8 cellular contexts compared by ENCODE assay signal in genomic region chr1:66242646-66243547, GRCh38.
DNase-seq lines count a peak whose midpoint lies in the region; ATAC-seq and TF ChIP-seq lines count a peak whose summit lies in the region.

No MANE protein-coding gene starts in this region.

- 46 to 50% methylated on average over 6 of the region's 6 CpGs for WGBS in GM23248 (ENCODE audit: low coverage in 1 of 2, low lambda C conversion rate in 2 of 2, missing lambda C conversion rate in 2 of 2), 2 experiments

- ATAC-seq in DND-41 (ENCODE audit: insufficient read depth, low read depth) (peak; percentile 100), Panc1 (peak; percentile 100)
- peak; percentile 41 to 56 for ATAC-seq in activated T-cell treated with anti-CD3 and anti-CD28 coated beads, Interleukin-2, amount 50 U/mL, for 4 hours
- peak; percentile 75 for ATAC-seq in stimulated activated naive CD8-positive, alpha-beta T cell treated with anti-CD3 and anti-CD28 coated beads, Interleukin-15, amount 100 ng/mL, for 72 hours

- H3K27ac Mint-ChIP-seq in nephron progenitor cell: no peak overlapping the region
- no peak overlapping the region for H3K27ac Mint-ChIP-seq in stimulated activated naive CD8-positive, alpha-beta T cell treated with anti-CD3 and anti-CD28 coated beads, Interleukin-15, amount 100 ng/mL, for 72 hours

- H3K79me2 ChIP-seq in DND-41 (ENCODE audit: insufficient read depth, low read length) (no peaks in the 10 kb centered on the region), GM23248 (ENCODE audit: insufficient read depth) (no peaks in the 10 kb centered on the region)

- DNase-seq in DND-41 (peak; percentile 70), GM23248 (peak; percentile 93), LNCaP clone FGC (ENCODE audit: low read depth) (peak; percentile 67), Panc1 (ENCODE audit: low read depth, low spot score) (peak; percentile 61), fibroblast of gingiva (ENCODE audit: low read depth) (peak; percentile 80), nephron progenitor cell (peak; percentile 77)
- peak; percentile 65 for DNase-seq in activated T-cell treated with anti-CD3 and anti-CD28 coated beads, Interleukin-2, amount 50 U/mL, for 4 hours
- DNase-seq in stimulated activated naive CD8-positive, alpha-beta T cell treated with anti-CD3 and anti-CD28 coated beads, Interleukin-15, amount 100 ng/mL, for 72 hours: peak; percentile 68 to 77

- H3K36me3 ChIP-seq in DND-41 (ENCODE audit: insufficient read depth, low read length): no peaks in the 10 kb centered on the region
- no peaks in the 10 kb centered on the region for H3K36me3 ChIP-seq in GM23248 (ENCODE audit: low read depth)
- no peaks in the 10 kb centered on the region for H3K36me3 ChIP-seq in Panc1 (ENCODE audit: control insufficient read depth, insufficient read depth, low read length)

- H3K27me3 ChIP-seq in DND-41 (ENCODE audit: insufficient read depth, low read length, poor library complexity) (peaks cover 4% of the 10 kb centered on the region), GM23248 (replicated peaks; ENCODE audit: insufficient read depth) (no peaks in the 10 kb centered on the region), Panc1 (ENCODE audit: control insufficient read depth, insufficient read depth, low read length) (no peaks in the 10 kb centered on the region)

- H3K27ac ChIP-seq in DND-41 (ENCODE audit: low read length): no peak overlapping the region
- peak overlapping the region; percentile 57 for H3K27ac ChIP-seq in GM23248
- no peak overlapping the region for H3K27ac ChIP-seq in Panc1 (ENCODE audit: low read length)

- POLR2A ChIA-PET in Panc1 (lab: Charles Lee): no interaction called here

- in situ Hi-C loops in GM23248 (cut with MboI): loop anchor here (5.0 to 10.0 kb wide), 2 partner anchors 291 to 528 kb away; no protein-coding TSS in a partner anchor
- in situ Hi-C loops in Panc1 (cut with HindIII; ENCODE audit: low pct_unique_long_range_greater_than_20kb, low sequenced_read_pairs): no loop called here

- no peaks in the 10 kb centered on the region for H3K9me3 ChIP-seq in DND-41 (ENCODE audit: insufficient read depth, low read length, severe bottlenecking)
- H3K9me3 ChIP-seq in GM23248 (ENCODE audit: low read depth): no peaks in the 10 kb centered on the region
- H3K9me3 ChIP-seq in Panc1 (ENCODE audit: control insufficient read depth, insufficient read depth, low read depth, low read length): no peaks in the 10 kb centered on the region

- no peaks in the 10 kb centered on the region for H3K9me3 Mint-ChIP-seq in activated T-cell treated with anti-CD3 and anti-CD28 coated beads, Interleukin-2, amount 50 U/mL, for 4 hours
- H3K9me3 Mint-ChIP-seq in nephron progenitor cell: no peaks in the 10 kb centered on the region
- no peaks in the 10 kb centered on the region for H3K9me3 Mint-ChIP-seq in stimulated activated naive CD8-positive, alpha-beta T cell treated with anti-CD3 and anti-CD28 coated beads, Interleukin-15, amount 100 ng/mL, for 72 hours

- intact Hi-C loops in Panc1 (cut with micrococcal nuclease; ENCODE audit: unreplicated experiment): loop anchor here (1.0 kb wide), 1 partner anchor 284 kb away; no protein-coding TSS in a partner anchor

- peaks cover 13% of the 10 kb centered on the region for H3F3A ChIP-seq in GM23248 (ENCODE audit: insufficient read depth)

- H3K4me2 ChIP-seq in DND-41 (ENCODE audit: insufficient read depth, low read length) (no peak overlapping the region), GM23248 (ENCODE audit: unreplicated experiment) (peak overlapping the region; percentile 61)

- H3K4me1 Mint-ChIP-seq in activated T-cell treated with anti-CD3 and anti-CD28 coated beads, Interleukin-2, amount 50 U/mL, for 4 hours (ENCODE audit: low read depth): peaks cover 22% of the 10 kb centered on the region
- H3K4me1 Mint-ChIP-seq in nephron progenitor cell: peaks cover 4% of the 10 kb centered on the region
- H3K4me1 Mint-ChIP-seq in stimulated activated naive CD8-positive, alpha-beta T cell treated with anti-CD3 and anti-CD28 coated beads, Interleukin-15, amount 100 ng/mL, for 72 hours: peaks cover 9% of the 10 kb centered on the region

- peaks cover 6% of the 10 kb centered on the region for H3K27me3 Mint-ChIP-seq in activated T-cell treated with anti-CD3 and anti-CD28 coated beads, Interleukin-2, amount 50 U/mL, for 4 hours (ENCODE audit: low read depth)
- H3K27me3 Mint-ChIP-seq in nephron progenitor cell (ENCODE audit: low read depth, poor library complexity): no peaks in the 10 kb centered on the region
- peaks cover 9% of the 10 kb centered on the region for H3K27me3 Mint-ChIP-seq in stimulated activated naive CD8-positive, alpha-beta T cell treated with anti-CD3 and anti-CD28 coated beads, Interleukin-15, amount 100 ng/mL, for 72 hours

- H3K9ac ChIP-seq in DND-41 (ENCODE audit: low read depth, low read length) (no peak overlapping the region), GM23248 (peak overlapping the region; percentile 56)

- no TSS peak for BruUV-seq in Panc1 (replicated peaks; lab: Mats Ljungman, UMichigan)

- peak; percentile 96 for TF ChIP-seq CTCF in DND-41 (IDR thresholded peaks at IDR 0.05; ENCODE audit: borderline replicate concordance, extremely low read depth, low read length, poor library complexity, severe bottlenecking)
- peak; percentile 100 for TF ChIP-seq CTCF in LNCaP clone FGC (IDR thresholded peaks at IDR 0.05; ENCODE audit: control insufficient read depth, extremely low read depth, insufficient read depth)
- peak; percentile 97 for TF ChIP-seq CTCF in Panc1 (IDR thresholded peaks at IDR 0.05)
- TF ChIP-seq CTCF in nephron progenitor cell (IDR thresholded peaks at IDR 0.05): peak; percentile 96

- no peaks in the 10 kb centered on the region for H3K36me3 Mint-ChIP-seq in activated T-cell treated with anti-CD3 and anti-CD28 coated beads, Interleukin-2, amount 50 U/mL, for 4 hours (ENCODE audit: insufficient read depth)
- no peaks in the 10 kb centered on the region for H3K36me3 Mint-ChIP-seq in nephron progenitor cell (ENCODE audit: low read depth)

- no peaks in the 10 kb centered on the region for H3K9me2 ChIP-seq in GM23248 (ENCODE audit: insufficient read depth)

- no peaks in the 10 kb centered on the region for H3K4me1 ChIP-seq in DND-41 (ENCODE audit: insufficient read depth, low read length)
- peaks cover 51% of the 10 kb centered on the region for H3K4me1 ChIP-seq in GM23248 (ENCODE audit: insufficient read depth)
- H3K4me1 ChIP-seq in Panc1 (ENCODE audit: control insufficient read depth, insufficient read depth, low read length): no peaks in the 10 kb centered on the region

- no peaks in the 10 kb centered on the region for H4K20me1 ChIP-seq in DND-41 (ENCODE audit: insufficient read depth, low read length)
- no peaks in the 10 kb centered on the region for H4K20me1 ChIP-seq in GM23248 (ENCODE audit: insufficient read depth)

- CTCF ChIA-PET in Panc1 (lab: Charles Lee): interaction anchor here (0.6 to 1.9 kb wide), 5 partner anchors 31 to 701 kb away, joined by 3 to 7 read pairs (median 4); no protein-coding TSS in a partner anchor

- H2AFZ ChIP-seq in DND-41 (ENCODE audit: low read depth, low read length) (no peak overlapping the region), GM23248 (peak overlapping the region; percentile 54; the same call in 1 of the 2 replicates)

- H3K4me3 Mint-ChIP-seq in activated T-cell treated with anti-CD3 and anti-CD28 coated beads, Interleukin-2, amount 50 U/mL, for 4 hours: no peak overlapping the region
- H3K4me3 Mint-ChIP-seq in nephron progenitor cell: no peak overlapping the region
- H3K4me3 Mint-ChIP-seq in stimulated activated naive CD8-positive, alpha-beta T cell treated with anti-CD3 and anti-CD28 coated beads, Interleukin-15, amount 100 ng/mL, for 72 hours: no peak overlapping the region

- H3K4me3 ChIP-seq in DND-41 (ENCODE audit: low read depth in 1 of 2, low read length in 2 of 2) (no peak overlapping the region), GM23248 (no peak overlapping the region), LNCaP clone FGC (ENCODE audit: low read depth, low read length) (no peak overlapping the region), Panc1 (ENCODE audit: low read depth in 2 of 2, low read length in 2 of 2) (no peak overlapping the region)

Comparison
In these comparisons a context has a peak if more than half of its experiments do, and no peak if none do; other contexts are left out.
1. ATAC-seq: peak in every context shown above with its lines; median percentile 100 in DND-41; 100 in Panc1; 75 in stimulated activated naive CD8-positive, alpha-beta T cell treated with anti-CD3 and anti-CD28 coated beads, Interleukin-15, amount 100 ng/mL, for 72 hours; 48 in activated T-cell treated with anti-CD3 and anti-CD28 coated beads, Interleukin-2, amount 50 U/mL, for 4 hours.